30 cellular contexts compared by ENCODE assay signal in genomic region chr16:86814256-86814655, GRCh38.
"Had no signal": no experiment of that assay in that cellular context is flagged by ENCODE, and none has a peak within 500 bp of the region (broad histone marks: within the 10 kb centered on the region; RNA-seq: fewer than 3 reads in every experiment).

No MANE protein-coding gene starts in this region.

- H3K4me1 Mint-ChIP-seq: activated B cell treated with CpG ODN at 0.5 μM for 24 hours; activated T-helper 17 cell treated with anti-CD3 and anti-CD28 coated beads, Interleukin-2, amount 50 U/mL, for 72 hours; central memory CD8-positive, alpha-beta T cell had no signal

- DNase-seq: activated B cell treated with CpG ODN at 0.5 μM for 24 hours; activated CD4-positive, alpha-beta T cell treated with anti-CD3 and anti-CD28 coated beads for 48 hours; activated CD4-positive, alpha-beta T cell treated with anti-CD3 and anti-CD28 coated beads, Interleukin-2, amount 50 U/mL, for 1 hour; activated CD4-positive, alpha-beta T cell treated with anti-CD3 and anti-CD28 coated beads, Interleukin-2, amount 50 U/mL, for 48 hours; activated CD8-positive, alpha-beta memory T cell treated with anti-CD3 and anti-CD28 coated beads for 24 hours; activated CD8-positive, alpha-beta T cell treated with anti-CD3 and anti-CD28 coated beads for 36 hours; activated effector memory CD4-positive, alpha-beta T cell treated with Interleukin-2 at 50 U/mL for 16 hours; activated gamma-delta T cell treated with Interleukin-2 at 50 U/mL for 16 hours; activated naive CD4-positive, alpha-beta T cell treated with anti-CD3 and anti-CD28 coated beads, Interleukin-2, amount 50 U/mL, for 16 hours; activated naive CD4-positive, alpha-beta T cell treated with Interleukin-2 at 50 U/mL for 16 hours; activated T-cell treated with anti-CD3 and anti-CD28 coated beads, Interleukin-2, amount 50 U/mL, for 4 hours; amniotic stem cell; anterior cingulate cortex; body of pancreas; dorsolateral prefrontal cortex; effector memory CD4-positive, alpha-beta T cell; endodermal cell; esophagus squamous epithelium; head of caudate nucleus; hypothalamus; T1000; WERI-Rb-1 had no signal

- H3K36me3 Mint-ChIP-seq: activated naive CD8-positive, alpha-beta T cell had no signal

- H3K4me3 ChIP-seq: body of pancreas, coronary artery, dorsolateral prefrontal cortex, esophagus squamous epithelium had no signal

- H3K36me3 ChIP-seq: esophagus squamous epithelium, WERI-Rb-1 had no signal

- H3K4me3 Mint-ChIP-seq: activated B cell treated with CpG ODN at 0.5 μM for 24 hours; activated CD8-positive, alpha-beta T cell treated with anti-CD3 and anti-CD28 coated beads for 36 hours; activated naive CD8-positive, alpha-beta T cell; activated T-cell treated with anti-CD3 and anti-CD28 coated beads, Interleukin-2, amount 50 U/mL, for 4 hours; activated T-helper 17 cell treated with anti-CD3 and anti-CD28 coated beads, Interleukin-2, amount 50 U/mL, for 72 hours; central memory CD8-positive, alpha-beta T cell; dendritic cell treated with granulocyte-macrophage colony-stimulating factor and Interleukin-4, amounts not matched to agents 40 ng/mL and 50 ng/mL, for 4 days; endodermal cell; T-helper 1 cell treated with Interleukin-12 subunit alpha and Interleukin-12 subunit beta and Interleukin-4 antibody, amounts not matched to agents 30 μg/mL and 1 μg/mL, for 36 hours had no signal

- H3K9me3 ChIP-seq: body of pancreas, esophagus squamous epithelium had no signal

- H3K9me3 Mint-ChIP-seq: activated B cell treated with CpG ODN at 0.5 μM for 24 hours; activated CD8-positive, alpha-beta T cell treated with anti-CD3 and anti-CD28 coated beads for 36 hours; activated T-cell treated with anti-CD3 and anti-CD28 coated beads, Interleukin-2, amount 50 U/mL, for 4 hours; activated T-helper 17 cell treated with anti-CD3 and anti-CD28 coated beads, Interleukin-2, amount 50 U/mL, for 72 hours; central memory CD8-positive, alpha-beta T cell; dendritic cell treated with granulocyte-macrophage colony-stimulating factor and Interleukin-4, amounts not matched to agents 40 ng/mL and 50 ng/mL, for 4 days; endodermal cell; T-helper 1 cell treated with Interleukin-12 subunit alpha and Interleukin-12 subunit beta and Interleukin-4 antibody, amounts not matched to agents 30 μg/mL and 1 μg/mL, for 36 hours had no signal

- H3K27ac Mint-ChIP-seq: activated B cell treated with CpG ODN at 0.5 μM for 24 hours; activated CD8-positive, alpha-beta T cell treated with anti-CD3 and anti-CD28 coated beads for 36 hours; activated naive CD8-positive, alpha-beta T cell; activated T-helper 17 cell treated with anti-CD3 and anti-CD28 coated beads, Interleukin-2, amount 50 U/mL, for 72 hours; dendritic cell treated with granulocyte-macrophage colony-stimulating factor and Interleukin-4, amounts not matched to agents 40 ng/mL and 50 ng/mL, for 4 days; endodermal cell; T-helper 1 cell treated with Interleukin-12 subunit alpha and Interleukin-12 subunit beta and Interleukin-4 antibody, amounts not matched to agents 30 μg/mL and 1 μg/mL, for 36 hours had no signal

- H3K27ac ChIP-seq: body of pancreas, coronary artery, dorsolateral prefrontal cortex, esophagus squamous epithelium, WERI-Rb-1 had no signal

- FAIRE-seq: astrocyte, frontal cortex had no signal
